In genomic region chr6:110216140-110216539, GRCh38 we compare ENCODE assay signal across 24 cellular contexts.
"Had no signal": no experiment of that assay in that cellular context is flagged by ENCODE, and none has a peak within 500 bp of the region (broad histone marks: within the 10 kb centered on the region; RNA-seq: fewer than 3 reads in every experiment).

No MANE protein-coding gene starts in this region.

- DNase-seq: activated CD4-positive, alpha-beta T cell treated with anti-CD3 and anti-CD28 coated beads for 1 hour; activated CD8-positive, alpha-beta memory T cell treated with anti-CD3 and anti-CD28 coated beads for 24 hours; activated gamma-delta T cell; activated naive CD4-positive, alpha-beta T cell treated with anti-CD3 and anti-CD28 coated beads, Interleukin-2, amount 50 U/mL, for 16 hours; activated T-cell treated with anti-CD3 and anti-CD28 coated beads, Interleukin-2, amount 50 U/mL, for 1 hour; aorta; cortex of kidney; esophagus squamous epithelium; gastrocnemius medialis; glutamatergic neuron; islet precursor cell; left ventricle myocardium inferior; mucosa of descending colon; right lobe of liver; stimulated activated CD4-positive, alpha-beta T cell treated with anti-CD3 and anti-CD28 coated beads, Interleukin-2, amount 100 ng/mL, for 48 hours; stimulated activated naive CD4-positive, alpha-beta T cell treated with Interleukin-2 at 50 U/mL for 16 hours; T-helper 2 cell; uterus had no signal

- H3K4me3 Mint-ChIP-seq: brain; natural killer cell treated with Interleukin-12 subunit alpha and Interleukin-12 subunit beta and Interleukin-15 and Interleukin-18, amount 100 ng/mL, for 72 hours; type B pancreatic cell had no signal

- H3K27ac Mint-ChIP-seq: natural killer cell treated with Interleukin-12 subunit alpha and Interleukin-12 subunit beta and Interleukin-15 and Interleukin-18, amount 100 ng/mL, for 72 hours; type B pancreatic cell had no signal

- H3K9me3 Mint-ChIP-seq: brain; natural killer cell treated with Interleukin-12 subunit alpha and Interleukin-12 subunit beta and Interleukin-15 and Interleukin-18, amount 100 ng/mL, for 72 hours; type B pancreatic cell had no signal

- H3K27ac ChIP-seq: cardiac muscle cell, epithelial cell of prostate, esophagus squamous epithelium, gastrocnemius medialis, left ventricle myocardium inferior, right lobe of liver, thoracic aorta, uterus had no signal

- H3K4me1 Mint-ChIP-seq: brain had no signal

- ATAC-seq: gastrocnemius medialis; mucosa of descending colon; natural killer cell treated with Interleukin-12 subunit alpha and Interleukin-12 subunit beta and Interleukin-15 and Interleukin-18, amount 100 ng/mL, for 72 hours; right lobe of liver had no signal

- H3K27me3 Mint-ChIP-seq: brain; natural killer cell treated with Interleukin-12 subunit alpha and Interleukin-12 subunit beta and Interleukin-15 and Interleukin-18, amount 100 ng/mL, for 72 hours; type B pancreatic cell had no signal
